In genomic region chr7:84364708-84365107, GRCh38 we compare ENCODE assay signal across 1 cellular context.
TF ChIP-seq lines count a peak whose summit lies in the region.

No MANE protein-coding gene starts in this region.

TF ChIP-seq in IMR-90, 13 proteins besides CTCF, POLR2A, EP300 and RAD21 (continued from another document):
- TF ChIP-seq MXI1 (IDR thresholded peaks at IDR 0.05; ENCODE audit: borderline replicate concordance, low read depth, low read length) (no peak), RCOR1 (IDR thresholded peaks at IDR 0.05; ENCODE audit: insufficient replicate concordance, low read length) (no peak), SMC3 (IDR thresholded peaks at IDR 0.05; ENCODE audit: low read depth, low read length) (no peak), CEBPB (IDR thresholded peaks at IDR 0.05; ENCODE audit: low read depth, low read length) (no peak), MAZ (IDR thresholded peaks at IDR 0.05; ENCODE audit: borderline replicate concordance, low read depth, low read length) (no peak), CHD1 (IDR thresholded peaks at IDR 0.05; ENCODE audit: low read depth, low read length) (no peak)
- TF ChIP-seq, protein P1, sequence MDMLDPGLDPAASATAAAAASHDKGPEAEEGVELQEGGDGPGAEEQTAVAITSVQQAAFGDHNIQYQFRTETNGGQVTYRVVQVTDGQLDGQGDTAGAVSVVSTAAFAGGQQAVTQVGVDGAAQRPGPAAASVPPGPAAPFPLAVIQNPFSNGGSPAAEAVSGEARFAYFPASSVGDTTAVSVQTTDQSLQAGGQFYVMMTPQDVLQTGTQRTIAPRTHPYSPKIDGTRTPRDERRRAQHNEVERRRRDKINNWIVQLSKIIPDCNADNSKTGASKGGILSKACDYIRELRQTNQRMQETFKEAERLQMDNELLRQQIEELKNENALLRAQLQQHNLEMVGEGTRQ (IDR thresholded peaks at IDR 0.05; ENCODE audit: low read depth, low read length) = no peak
